ENCODE assay signal across 8 cellular contexts in genomic region chr15:40104865-40105516, GRCh38. TPM values are rescaled to one million over a fixed set of nuclear protein-coding genes. Genes with fewer than 3 reads are reported as not detected.
A peak's percentile ranks its signal among the peaks of the same experiment; 100 is the strongest.
DNase-seq lines count a peak whose midpoint lies in the region; ATAC-seq and TF ChIP-seq lines count a peak whose summit lies in the region.

No MANE protein-coding gene starts in this region.

- peak overlapping the region; percentile 17 for H3K4me3 Mint-ChIP-seq in MCF 10A (ENCODE audit: unreplicated experiment)

- no peaks in the 10 kb centered on the region for H3K9me3 ChIP-seq in WERI-Rb-1 (ENCODE audit: severe bottlenecking)
- no peaks in the 10 kb centered on the region for H3K9me3 ChIP-seq in spleen

- H3K4me1 Mint-ChIP-seq in MCF 10A (ENCODE audit: insufficient read depth, unreplicated experiment) = peaks cover 64% of the 10 kb centered on the region

- CTCF ChIA-PET in MCF 10A (lab: Yijun Ruan, JAX) = interaction anchor here (0.5 to 12.9 kb wide), 46 partner anchors 8 to 1934 kb away, joined by 3 to 125 read pairs (median 5); partner anchors contain the start of genes PAK6 and SRP14

- H3K27me3 ChIP-seq in WERI-Rb-1 (ENCODE audit: insufficient read depth, low read depth, severe bottlenecking) (no peaks in the 10 kb centered on the region), spleen (replicated peaks in 1 of 7) (no peaks in the 10 kb centered on the region)

- peak overlapping the region; percentile 25 for H3K27ac Mint-ChIP-seq in MCF 10A (ENCODE audit: low read depth, unreplicated experiment)

- no peak overlapping the region for H3K4me3 ChIP-seq in WERI-Rb-1 (ENCODE audit: low read depth, low read length)
- peak overlapping the region in 5 of 8 donors; percentile 10 to 81 (median 20) for H3K4me3 ChIP-seq in spleen

- H3K27ac ChIP-seq in WERI-Rb-1 (peak overlapping the region; percentile 47), spleen (peak overlapping the region; percentile 62 to 92 (median 84))

- H3K27me3 Mint-ChIP-seq in MCF 10A (ENCODE audit: insufficient read depth, unreplicated experiment) = no peaks in the 10 kb centered on the region

- DNase-seq in DMS153 (lab: John Stamatoyannopoulos, UW) (peak; percentile 52), NCI-H2171 treated with DMSO at 0.1 percent for 48 hours (lab: John Stamatoyannopoulos, UW) (peak; percentile 87), WERI-Rb-1 (peak; percentile 91), MCF 10A (ENCODE audit: unreplicated experiment) (peak; percentile 91), inferior parietal cortex (ENCODE audit: extremely low spot score) (peak; percentile 88), spleen (peak; percentile 95)

- peaks cover 6% of the 10 kb centered on the region for H3K36me3 Mint-ChIP-seq in MCF 10A (ENCODE audit: insufficient read depth, unreplicated experiment)

- peak; percentile 95 for TF ChIP-seq CTCF in WERI-Rb-1 (IDR thresholded peaks at IDR 0.05; ENCODE audit: low read depth, low read length)
- TF ChIP-seq CTCF in MCF 10A (IDR thresholded peaks at IDR 0.05; ENCODE audit: unreplicated experiment) = peak; percentile 92
- TF ChIP-seq CTCF in spleen (IDR thresholded peaks at IDR 0.05 in 8 of 11, conservative IDR thresholded peaks at IDR 0.05 in 3 of 11) = peak; percentile 69 to 97 (median 91)

- 3 to 16% (median 7%) methylated on average over 16 of the region's 16 CpGs for WGBS in spleen, 5 donors

- ATAC-seq in HG02763 (IDR thresholded peaks at IDR 0.05; ENCODE audit: unreplicated experiment) = peak; percentile 19
- ATAC-seq in GM21360 (IDR thresholded peaks at IDR 0.05; ENCODE audit: unreplicated experiment) = no peak

- H3K4me1 ChIP-seq in spleen = peaks cover 63 to 95% (median 90%) of the 10 kb centered on the region in 6 donors

- H3K9me3 Mint-ChIP-seq in MCF 10A (ENCODE audit: unreplicated experiment) = no peaks in the 10 kb centered on the region

- no TSS peak for BruUV-seq in MCF 10A (replicated peaks; lab: Mats Ljungman, UMichigan)

- intact Hi-C loops in MCF 10A (cut with micrococcal nuclease) = loop anchor here (10.0 kb wide), 2 partner anchors 90 to 170 kb away; no protein-coding TSS in a partner anchor
- intact Hi-C loops in spleen (cut with DNase I; ENCODE audit: low total_unique reads) = loop anchor here (5.0 kb wide), 1 partner anchor 58 kb away; no protein-coding TSS in a partner anchor

- POLR2A ChIA-PET in MCF 10A (lab: Yijun Ruan, JAX) = interaction anchor here (0.6 to 1.6 kb wide), 13 partner anchors 10 to 1792 kb away, joined by 3 to 7 read pairs (median 3); partner anchors contain the start of gene RPUSD2

- no peak for TF ChIP-seq POLR2A in spleen (IDR thresholded peaks at IDR 0.05)

- no peaks in the 10 kb centered on the region for H3K36me3 ChIP-seq in WERI-Rb-1
- peaks cover 0 to 30% (median 0%) of the 10 kb centered on the region in 6 donors for H3K36me3 ChIP-seq in spleen

RNA-seq across cellular contexts. Expression of gene BMF, which starts 3.7 kb away (rescaled TPM):
- 0.17 TPM in 1 of 2 replicates, not detected in the other for total RNA-seq in MCF 10A (2022)
- total RNA-seq in spleen = 10 to 100 TPM; 16.9 to 77.9 (median 36.1) TPM
- polyA plus RNA-seq in spleen = 10 to 100 TPM; 25.5 to 33.1 (median 27.7) TPM

RNA-seq across cellular contexts. Expression of gene BUB1B, which starts 55.9 kb away (rescaled TPM):
- 24.4 and 30.9 TPM in 2 replicates for total RNA-seq in MCF 10A (2022)
- total RNA-seq in spleen = 10 to 100 TPM in 3 of 7 donors, 1 to 10 TPM in 4; 3.0 to 11.8 (median 8.5) TPM
- 1 to 10 TPM; 1.2 to 4.7 (median 2.3) TPM for polyA plus RNA-seq in spleen

Comparison
In these comparisons a context has a peak if more than half of its experiments do, and no peak if none do; other contexts are left out.
1. RNA of gene BMF, which starts 3.7 kb away (total RNA-seq): 16.9 to 77.9 TPM in spleen; 0.17 TPM in MCF 10A; every median in the first group is over 10 times any median in the second.
2. Peak in every context shown above with its lines, with median percentiles within 50 percentile points of each other: DNase-seq and CTCF ChIP-seq.